ENCODE assay signal across 8 cellular contexts in genomic region chr20:25696384-25697131, GRCh38. TPM values are rescaled to one million over a fixed set of nuclear protein-coding genes. Genes with fewer than 3 reads are reported as not detected.
A peak's percentile ranks its signal among the peaks of the same experiment; 100 is the strongest.
DNase-seq lines count a peak whose midpoint lies in the region; ATAC-seq, FAIRE-seq and TF ChIP-seq lines count a peak whose summit lies in the region.

Gene ZNF337 (minus strand): TSS chr20:25696853. CDS start chr20:25686417, 10,436 bp downstream.

- H3K36me3 ChIP-seq in keratinocyte (ENCODE audit: control insufficient read depth in 2 of 2, extremely low read depth in 1 of 2, insufficient read depth in 2 of 2, low read length in 2 of 2) = peaks cover 0 to 2% of the 10 kb centered on the region in 2 experiments

- peaks cover 14% of the 10 kb centered on the region for H3K79me2 ChIP-seq in keratinocyte (ENCODE audit: control insufficient read depth, insufficient read depth, low read length)

- peak within 1 kb of the TSS; percentile 75 for H3K27ac ChIP-seq in keratinocyte (ENCODE audit: control insufficient read depth, insufficient read depth, low read length)

- TF ChIP-seq CTCF in keratinocyte (optimal IDR thresholded peaks at IDR 0.05 in 1 of 3, IDR thresholded peaks at IDR 0.05 in 1 of 3, conservative IDR thresholded peaks at IDR 0.05 in 1 of 3; ENCODE audit: extremely low read depth in 1 of 3, insufficient read depth in 2 of 3, low read length in 3 of 3) = peak in 2 of 3 experiments; percentile 28 to 32

- DNase-seq in AML-193 (lab: John Stamatoyannopoulos, UW) (peak; percentile 85 to 87), NCI-H460 (ENCODE audit: extremely low read depth, low read depth) (peak; percentile 91), cerebellar nuclear complex (lab: John Stamatoyannopoulos, UW) (peak; percentile 78 to 86), keratinocyte (ENCODE audit: low read depth, low spot score) (peak; percentile 57)
- DNase-seq in activated CD4-positive, CD25-positive, alpha-beta regulatory T cell treated with anti-CD3 and anti-CD28 coated beads, Interleukin-2, amount 50 U/mL, for 72 hours = peak; percentile 95
- DNase-seq in stimulated activated CD4-positive, alpha-beta T cell treated with anti-CD3 and anti-CD28 coated beads, Interleukin-15, amount 100 ng/mL, for 1 hour (ENCODE audit: low read depth in 1 of 2, low spot score in 1 of 2) = peak; percentile 83 to 90

- H3K4me1 ChIP-seq in keratinocyte (ENCODE audit: control insufficient read depth, extremely low read depth, insufficient read depth, low read length) = no peaks in the 10 kb centered on the region

- H4K20me1 ChIP-seq in keratinocyte (ENCODE audit: control insufficient read depth, extremely low read depth, insufficient read depth, low read length) = no peaks in the 10 kb centered on the region

- dilution Hi-C loops in keratinocyte (cut with MboI; ENCODE audit: extremely low pct_ligation_motif_present, low sequenced_read_pairs) = no loop called here

- H3K4me3 ChIP-seq in keratinocyte (ENCODE audit: control insufficient read depth in 2 of 3, extremely low read depth in 1 of 3, insufficient read depth in 2 of 3, low read depth in 1 of 3, low read length in 3 of 3) = peak within 1 kb of the TSS; percentile 80 to 90 (median 89)

- peak within 1 kb of the TSS; percentile 90 for H3K9ac ChIP-seq in keratinocyte (ENCODE audit: control insufficient read depth, extremely low read depth, insufficient read depth, low read length)

- H2AFZ ChIP-seq in keratinocyte (ENCODE audit: control insufficient read depth, low read length) = peak within 1 kb of the TSS; percentile 91

- H3K9me3 ChIP-seq in keratinocyte (ENCODE audit: control insufficient read depth, low read depth, low read length) = no peaks in the 10 kb centered on the region

- no peaks in the 10 kb centered on the region for H3K27me3 ChIP-seq in keratinocyte (ENCODE audit: control insufficient read depth, extremely low read depth, insufficient read depth, low read length)

- H3K4me2 ChIP-seq in keratinocyte (ENCODE audit: control insufficient read depth, extremely low read depth, insufficient read depth, low read depth, low read length) = peak within 1 kb of the TSS; percentile 85

- ATAC-seq in GM19043 (IDR thresholded peaks at IDR 0.05; ENCODE audit: low read depth, unreplicated experiment) (peak; percentile 95), HG03378 (IDR thresholded peaks at IDR 0.05; ENCODE audit: unreplicated experiment) (peak; percentile 91)

- peak; percentile 76 for FAIRE-seq in keratinocyte (lab: Jason Lieb, UNC)

- H3K9me1 ChIP-seq in keratinocyte (ENCODE audit: control insufficient read depth, extremely low read depth, insufficient read depth, low read length) = no peaks in the 10 kb centered on the region

RNA-seq across cellular contexts. Expression of gene ZNF337, which starts in this region (rescaled TPM):
- 14.4 and 17.0 TPM in 2 replicates for total RNA-seq in NCI-H460 (2014; rRNA removed; shearing (Covaris generic))
- 41.9 and 46.3 TPM in 2 replicates for polyA plus RNA-seq in NCI-H460 (2014; cell fraction: nucleus; rRNA removed)
- 9.9 to 15.9 TPM (median 15.5 TPM) in 3 replicates for polyA plus RNA-seq in keratinocyte
- 12.0 TPM for polyA plus RNA-seq in keratinocyte (2011; ENCODE audit: low read depth)
- 4.9 and 8.0 TPM in 2 replicates for polyA plus RNA-seq in keratinocyte (2011; cell fraction: cytosol; rRNA removed)
- polyA plus RNA-seq in keratinocyte (2011; cell fraction: nucleus; rRNA removed) = 56.0 and 60.7 TPM in 2 replicates
- polyA plus RNA-seq in keratinocyte (2012; ENCODE audit: low replicate concordance) = 8.2 and 12.5 TPM in 2 replicates
- 8.8 to 19.4 TPM (median 15.9 TPM) in 3 replicates for polyA minus RNA-seq in keratinocyte
- 6.5 TPM for polyA minus RNA-seq in keratinocyte (2011; cell fraction: cytosol; rRNA and poly(A)+ RNA removed)
- polyA minus RNA-seq in keratinocyte (2011; cell fraction: nucleus; rRNA and poly(A)+ RNA removed) = 11.9 and 22.6 TPM in 2 replicates

Comparison
In these comparisons a context has a peak if more than half of its experiments do, and no peak if none do; other contexts are left out.
1. Peak in every context shown above with its lines: DNase-seq, ATAC-seq, H3K4me3 ChIP-seq and H3K27ac ChIP-seq.